ENCODE assay signal across 7 cellular contexts in genomic region chr20:36571564-36572504, GRCh38. TPM values are rescaled to one million over a fixed set of nuclear protein-coding genes. Genes with fewer than 3 reads are reported as not detected.
DNase-seq lines count a peak whose midpoint lies in the region; ATAC-seq and TF ChIP-seq lines count a peak whose summit lies in the region.

No MANE protein-coding gene starts in this region.

- H3K4me3 ChIP-seq in HEK293 (ENCODE audit: low read depth, low read length) (no peak overlapping the region), iPS-18c (ENCODE audit: insufficient read depth, low read depth, low read length) (peak overlapping the region; percentile 50; the same call in 1 of the 2 replicates)

- H3K27ac ChIP-seq in HEK293 (ENCODE audit: extremely low read depth, low read depth, low read length) = no peak overlapping the region

- H3K27ac Mint-ChIP-seq in T-helper 17 cell = peak overlapping the region; percentile 96
- peak overlapping the region; percentile 98 for H3K27ac Mint-ChIP-seq in stimulated activated naive B cell treated with anti-CD40 and anti-IgM and Interleukin-4, amounts not matched to agents 10 μg/mL and 1 μg/mL and 100 μg/mL, for 72 hours

- no peaks in the 10 kb centered on the region; a peak in 1 of 3 replicates for H3K36me3 ChIP-seq in HEK293 (ENCODE audit: control insufficient read depth in 2 of 2, insufficient read depth in 1 of 2, low read length in 2 of 2)

- CTCF ChIA-PET in HEK293 (lab: Yijun Ruan, JAX) = interaction anchor here (1.0 to 4.4 kb wide), 2 partner anchors 13 to 34 kb away, joined by 4 to 18 read pairs; partner anchors contain the start of gene RAB5IF

- in situ Hi-C loops in GM13977 (cut with MboI; ENCODE audit: low pct_unique_long_range_greater_than_20kb, low sequenced_read_pairs, unreplicated experiment) = no loop called here

- peak overlapping the region; percentile 90 for H3K4me3 Mint-ChIP-seq in T-helper 17 cell
- H3K4me3 Mint-ChIP-seq in stimulated activated naive B cell treated with anti-CD40 and anti-IgM and Interleukin-4, amounts not matched to agents 10 μg/mL and 1 μg/mL and 100 μg/mL, for 72 hours = peak overlapping the region; percentile 86 to 88

- no peaks in the 10 kb centered on the region for H3K9me3 Mint-ChIP-seq in stimulated activated naive B cell treated with anti-CD40 and anti-IgM and Interleukin-4, amounts not matched to agents 10 μg/mL and 1 μg/mL and 100 μg/mL, for 72 hours

- peaks cover 28% of the 10 kb centered on the region for H3K4me1 Mint-ChIP-seq in T-helper 17 cell
- H3K4me1 Mint-ChIP-seq in stimulated activated naive B cell treated with anti-CD40 and anti-IgM and Interleukin-4, amounts not matched to agents 10 μg/mL and 1 μg/mL and 100 μg/mL, for 72 hours = peaks cover 27 to 36% of the 10 kb centered on the region in 2 donors

- ATAC-seq in T-helper 17 cell = no peak
- no peak for ATAC-seq in stimulated activated naive B cell treated with anti-CD40 and anti-IgM and Interleukin-4, amounts not matched to agents 10 μg/mL and 1 μg/mL and 100 μg/mL, for 72 hours (replicated peaks)
- no peak for ATAC-seq in GM18873 (IDR thresholded peaks at IDR 0.05; ENCODE audit: low FRiP score, unreplicated experiment)

- H3K27me3 Mint-ChIP-seq in T-helper 17 cell = no peaks in the 10 kb centered on the region
- H3K27me3 Mint-ChIP-seq in stimulated activated naive B cell treated with anti-CD40 and anti-IgM and Interleukin-4, amounts not matched to agents 10 μg/mL and 1 μg/mL and 100 μg/mL, for 72 hours = no peaks in the 10 kb centered on the region

- TF ChIP-seq CTCF in HEK293 (tag by site-specific recombination; IDR thresholded peaks at IDR 0.05) (no peak), GM13977 (IDR thresholded peaks at IDR 0.05; ENCODE audit: extremely low read depth, insufficient read depth, missing control alignments) (no peak)

- H3K4me1 ChIP-seq in HEK293 (ENCODE audit: control insufficient read depth, insufficient read depth, low read length) = peaks cover 4% of the 10 kb centered on the region; the same call in 1 of the 2 replicates

- peaks cover 3% of the 10 kb centered on the region for H3K36me3 Mint-ChIP-seq in T-helper 17 cell (ENCODE audit: low read depth)
- H3K36me3 Mint-ChIP-seq in stimulated activated naive B cell treated with anti-CD40 and anti-IgM and Interleukin-4, amounts not matched to agents 10 μg/mL and 1 μg/mL and 100 μg/mL, for 72 hours = peaks cover 3 to 11% of the 10 kb centered on the region in 2 donors

- H3K9me3 ChIP-seq in HEK293 (ENCODE audit: control insufficient read depth, insufficient read depth, low read depth, low read length) (no peaks in the 10 kb centered on the region), T-helper 17 cell (ENCODE audit: control insufficient read depth, low read length, poor library complexity, severe bottlenecking) (no peaks in the 10 kb centered on the region), iPS-18c (ENCODE audit: control insufficient read depth, insufficient read depth, low read length) (no peaks in the 10 kb centered on the region)

- DNase-seq in T-helper 17 cell (no peak), NCI-H345 treated with DMSO at 0.1 percent for 48 hours (lab: John Stamatoyannopoulos, UW; ENCODE audit: unreplicated experiment) (no peak), GM13977 (ENCODE audit: low spot score) (no peak)
- no peak for DNase-seq in stimulated activated naive B cell treated with anti-CD40 and anti-IgM and Interleukin-4, amounts not matched to agents 10 μg/mL and 1 μg/mL and 100 μg/mL, for 72 hours

- POLR2A ChIA-PET in HEK293 (lab: Yijun Ruan, JAX) = interaction anchor here (3.1 kb wide), 1 partner anchor 33 kb away, joined by 26 read pairs; the partner anchor contains the start of gene RAB5IF

TF ChIP-seq in HEK293, 187 proteins besides CTCF, POLR2A, EP300 and RAD21:
- TF ChIP-seq EGR2 (tag by site-specific recombination; IDR thresholded peaks at IDR 0.05; ENCODE audit: low read depth) (peak; percentile 14; the same call in 1 of the 2 replicates), ZNF600 (tag by site-specific recombination; IDR thresholded peaks at IDR 0.05) (peak; percentile 46; the same call in 1 of the 2 replicates), WT1 (tag by site-specific recombination; IDR thresholded peaks at IDR 0.05) (peak; percentile 21; the same call in 1 of the 2 replicates), SCRT2 (tag by site-specific recombination; IDR thresholded peaks at IDR 0.05) (peak; percentile 56; the same call in 1 of the 2 replicates), ZNF768 (tag by site-specific recombination; IDR thresholded peaks at IDR 0.05) (no peak), ZNF394 (tag by site-specific recombination; IDR thresholded peaks at IDR 0.05; ENCODE audit: borderline replicate concordance) (no peak), ZNF239 (tag by site-specific recombination; IDR thresholded peaks at IDR 0.05) (no peak)
- TF ChIP-seq, protein P1, sequence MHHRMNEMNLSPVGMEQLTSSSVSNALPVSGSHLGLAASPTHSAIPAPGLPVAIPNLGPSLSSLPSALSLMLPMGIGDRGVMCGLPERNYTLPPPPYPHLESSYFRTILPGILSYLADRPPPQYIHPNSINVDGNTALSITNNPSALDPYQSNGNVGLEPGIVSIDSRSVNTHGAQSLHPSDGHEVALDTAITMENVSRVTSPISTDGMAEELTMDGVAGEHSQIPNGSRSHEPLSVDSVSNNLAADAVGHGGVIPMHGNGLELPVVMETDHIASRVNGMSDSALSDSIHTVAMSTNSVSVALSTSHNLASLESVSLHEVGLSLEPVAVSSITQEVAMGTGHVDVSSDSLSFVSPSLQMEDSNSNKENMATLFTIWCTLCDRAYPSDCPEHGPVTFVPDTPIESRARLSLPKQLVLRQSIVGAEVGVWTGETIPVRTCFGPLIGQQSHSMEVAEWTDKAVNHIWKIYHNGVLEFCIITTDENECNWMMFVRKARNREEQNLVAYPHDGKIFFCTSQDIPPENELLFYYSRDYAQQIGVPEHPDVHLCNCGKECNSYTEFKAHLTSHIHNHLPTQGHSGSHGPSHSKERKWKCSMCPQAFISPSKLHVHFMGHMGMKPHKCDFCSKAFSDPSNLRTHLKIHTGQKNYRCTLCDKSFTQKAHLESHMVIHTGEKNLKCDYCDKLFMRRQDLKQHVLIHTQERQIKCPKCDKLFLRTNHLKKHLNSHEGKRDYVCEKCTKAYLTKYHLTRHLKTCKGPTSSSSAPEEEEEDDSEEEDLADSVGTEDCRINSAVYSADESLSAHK (tag by site-specific recombination; IDR thresholded peaks at IDR 0.05) = peak; percentile 45; the same call in 1 of the 2 replicates

RNA-seq across cellular contexts. Expression of gene TGIF2, which starts 1.6 kb away (rescaled TPM):
- 10 to 100 TPM; 32.8 to 38.5 TPM for total RNA-seq in T-helper 17 cell

RNA-seq across cellular contexts. Expression of gene MYL9, which starts 30.5 kb away (rescaled TPM):
- 100 to 1,000 TPM in 1 of 2 donors, 1 to 10 TPM in 1; 3.4 to 125 TPM for total RNA-seq in T-helper 17 cell

RNA-seq across cellular contexts. Expression of gene RAB5IF, which starts 33.7 kb away (rescaled TPM):
- total RNA-seq in T-helper 17 cell = 10 to 100 TPM; 66.3 to 71.0 TPM
